13 cellular contexts compared by ENCODE assay signal in genomic region chr3:47096955-47097354, GRCh38.
DNase-seq lines count a peak whose midpoint lies in the region; ATAC-seq and TF ChIP-seq lines count a peak whose summit lies in the region.
"Had no signal": no experiment of that assay in that cellular context is flagged by ENCODE, and none has a peak within 500 bp of the region (broad histone marks: within the 10 kb centered on the region; RNA-seq: fewer than 3 reads in every experiment).

No MANE protein-coding gene starts in this region.

- H3K27me3 ChIP-seq in CD4-positive, alpha-beta memory T cell (ENCODE audit: insufficient read depth, low read length), result no peaks in the 10 kb centered on the region

- CTCF ChIA-PET in CD4-positive, alpha-beta memory T cell (lab: Charles Lee; ENCODE audit: partially characterized antibody), result interaction anchor here (1.3 kb wide), 1 partner anchor 23 kb away, joined by 4 read pairs; no protein-coding TSS in a partner anchor

- no peak for ATAC-seq in effector memory CD8-positive, alpha-beta T cell (replicated peaks)
- ATAC-seq in HG03354 (IDR thresholded peaks at IDR 0.05; ENCODE audit: poor library complexity, severe bottlenecking, unreplicated experiment), result no peak
- ATAC-seq in GM18498 (IDR thresholded peaks at IDR 0.05; ENCODE audit: unreplicated experiment), result no peak
- ATAC-seq: activated naive CD8-positive, alpha-beta T cell treated with anti-CD3 and anti-CD28 coated beads, Interleukin-2, amount 50 U/mL, for 24 hours had no signal

- no peaks in the 10 kb centered on the region for H3K27me3 Mint-ChIP-seq in CD4-positive, alpha-beta memory T cell
- no peaks in the 10 kb centered on the region for H3K27me3 Mint-ChIP-seq in effector memory CD8-positive, alpha-beta T cell
- H3K27me3 Mint-ChIP-seq in nephron progenitor cell (ENCODE audit: low read depth, poor library complexity), result no peaks in the 10 kb centered on the region
- H3K27me3 Mint-ChIP-seq: activated naive CD8-positive, alpha-beta T cell treated with anti-CD3 and anti-CD28 coated beads, Interleukin-2, amount 50 U/mL, for 24 hours had no signal

- intact Hi-C loops in CD4-positive, alpha-beta memory T cell (cut with micrococcal nuclease), result no loop called here

- no peaks in the 10 kb centered on the region for H3K9me3 ChIP-seq in CD4-positive, alpha-beta memory T cell (ENCODE audit: control insufficient read depth in 1 of 2, low read length in 2 of 2)

- TF ChIP-seq CTCF in nephron progenitor cell (IDR thresholded peaks at IDR 0.05), result no peak

- H3K4me1 Mint-ChIP-seq in CD4-positive, alpha-beta memory T cell, result peaks cover 0 to 5% (median 3%) of the 10 kb centered on the region in 4 donors
- peaks cover 0 to 4% of the 10 kb centered on the region in 2 donors for H3K4me1 Mint-ChIP-seq in effector memory CD8-positive, alpha-beta T cell (ENCODE audit: low read depth in 2 of 2)
- H3K4me1 Mint-ChIP-seq in nephron progenitor cell, result peaks cover 12% of the 10 kb centered on the region
- H3K4me1 Mint-ChIP-seq: activated naive CD8-positive, alpha-beta T cell treated with anti-CD3 and anti-CD28 coated beads, Interleukin-2, amount 50 U/mL, for 24 hours had no signal

- H3K27ac ChIP-seq in CD4-positive, alpha-beta memory T cell (ENCODE audit: low read depth, low read length), result no peak overlapping the region

- peak overlapping the region in 5 of 7 donors; percentile 0 to 72 (median 26) for H3K27ac Mint-ChIP-seq in CD4-positive, alpha-beta memory T cell
- H3K27ac Mint-ChIP-seq in effector memory CD8-positive, alpha-beta T cell, result peak overlapping the region; percentile 13 to 14
- H3K27ac Mint-ChIP-seq in nephron progenitor cell, result peak overlapping the region; percentile 90
- H3K27ac Mint-ChIP-seq: activated naive CD8-positive, alpha-beta T cell treated with anti-CD3 and anti-CD28 coated beads, Interleukin-2, amount 50 U/mL, for 24 hours had no signal

- DNase-seq in CD4-positive, alpha-beta memory T cell, result no peak
- DNase-seq in M059J (ENCODE audit: low read depth), result peak; percentile 49
- DNase-seq in effector memory CD8-positive, alpha-beta T cell, result no peak
- DNase-seq in nephron progenitor cell, result no peak
- DNase-seq in HK-2 (ENCODE audit: unreplicated experiment), result no peak
- DNase-seq in activated CD4-positive, alpha-beta T cell treated with anti-CD3 and anti-CD28 coated beads, Interleukin-2, amount 50 U/mL, for 4 hours, result no peak
- DNase-seq: activated CD4-positive, alpha-beta T cell treated with anti-CD3 and anti-CD28 coated beads, Interleukin-2, amount 50 U/mL, for 1 hour; activated naive CD8-positive, alpha-beta T cell treated with anti-CD3 and anti-CD28 coated beads, Interleukin-2, amount 50 U/mL, for 24 hours; immature natural killer cell; NCI-H1092; NCI-H82 had no signal

- H3K4me3 Mint-ChIP-seq in CD4-positive, alpha-beta memory T cell, result no peak overlapping the region
- H3K4me3 Mint-ChIP-seq in effector memory CD8-positive, alpha-beta T cell, result no peak overlapping the region
- H3K4me3 Mint-ChIP-seq in nephron progenitor cell, result no peak overlapping the region
- H3K4me3 Mint-ChIP-seq: activated naive CD8-positive, alpha-beta T cell treated with anti-CD3 and anti-CD28 coated beads, Interleukin-2, amount 50 U/mL, for 24 hours; immature natural killer cell had no signal

- no peak overlapping the region for H3K4me3 ChIP-seq in CD4-positive, alpha-beta memory T cell (ENCODE audit: low read length in 2 of 2)

- H3K9me3 Mint-ChIP-seq in CD4-positive, alpha-beta memory T cell, result no peaks in the 10 kb centered on the region
- H3K9me3 Mint-ChIP-seq in effector memory CD8-positive, alpha-beta T cell, result no peaks in the 10 kb centered on the region
- H3K9me3 Mint-ChIP-seq in nephron progenitor cell, result no peaks in the 10 kb centered on the region
- H3K9me3 Mint-ChIP-seq: activated naive CD8-positive, alpha-beta T cell treated with anti-CD3 and anti-CD28 coated beads, Interleukin-2, amount 50 U/mL, for 24 hours; immature natural killer cell had no signal

- POLR2A ChIA-PET in CD4-positive, alpha-beta memory T cell (lab: Charles Lee; ENCODE audit: partially characterized antibody), result interaction anchor here (0.7 kb wide), 1 partner anchor 130 kb away, joined by 3 read pairs; no protein-coding TSS in a partner anchor

- peaks cover 33% of the 10 kb centered on the region for H3K36me3 ChIP-seq in CD4-positive, alpha-beta memory T cell (ENCODE audit: insufficient read depth, low read length)

- peaks cover 34 to 57% of the 10 kb centered on the region in 2 donors for H3K36me3 Mint-ChIP-seq in CD4-positive, alpha-beta memory T cell
- peaks cover 87% of the 10 kb centered on the region for H3K36me3 Mint-ChIP-seq in effector memory CD8-positive, alpha-beta T cell (ENCODE audit: insufficient read depth)
- H3K36me3 Mint-ChIP-seq in nephron progenitor cell (ENCODE audit: low read depth), result peaks cover 36% of the 10 kb centered on the region

- H3K4me1 ChIP-seq in CD4-positive, alpha-beta memory T cell (ENCODE audit: insufficient read depth, low read length), result no peaks in the 10 kb centered on the region

Comparison
In these comparisons a context has a peak if more than half of its experiments do, and no peak if none do; other contexts are left out.
1. H3K27ac Mint-ChIP-seq: peak in every context shown above with its lines; median percentile 90 in nephron progenitor cell; 26 in CD4-positive, alpha-beta memory T cell; 14 in effector memory CD8-positive, alpha-beta T cell.